1 cellular context compared by ENCODE assay signal in genomic region chr13:114131581-114132418, GRCh38.
TF ChIP-seq lines count a peak whose summit lies in the region.

No MANE protein-coding gene starts in this region.

TF ChIP-seq in IMR-90, 13 proteins besides CTCF, POLR2A, EP300 and RAD21:
- TF ChIP-seq FOS (IDR thresholded peaks at IDR 0.05; ENCODE audit: low read depth, low read length) (no peak), CHD1 (IDR thresholded peaks at IDR 0.05; ENCODE audit: low read depth, low read length) (peak; percentile 73; the same call in 1 of the 2 replicates), RFX5 (IDR thresholded peaks at IDR 0.05; ENCODE audit: low read depth, low read length) (no peak), MXI1 (IDR thresholded peaks at IDR 0.05; ENCODE audit: borderline replicate concordance, low read depth, low read length) (peak; percentile 73; the same call in 1 of the 2 replicates), NFE2L2 (IDR thresholded peaks at IDR 0.05; ENCODE audit: low read depth, low read length) (no peak), MAZ (IDR thresholded peaks at IDR 0.05; ENCODE audit: borderline replicate concordance, low read depth, low read length) (no peak; the same call in 1 of the 2 replicates), CEBPB (IDR thresholded peaks at IDR 0.05; ENCODE audit: low read depth, low read length) (no peak), MAFK (IDR thresholded peaks at IDR 0.05; ENCODE audit: low read depth, low read length) (no peak)
